ENCODE assay signal across 9 cellular contexts in genomic region chr3:48564022-48564421, GRCh38. TPM values are rescaled to one million over a fixed set of nuclear protein-coding genes. Genes with fewer than 3 reads are reported as not detected.
DNase-seq lines count a peak whose midpoint lies in the region; TF ChIP-seq lines count a peak whose summit lies in the region.
"Had no signal": no experiment of that assay in that cellular context is flagged by ENCODE, and none has a peak within 500 bp of the region (broad histone marks: within the 10 kb centered on the region; RNA-seq: fewer than 3 reads in every experiment).

No MANE protein-coding gene starts in this region.

- TF ChIP-seq CTCF in fibroblast of pulmonary artery (IDR thresholded peaks at IDR 0.05; ENCODE audit: low read length, missing control alignments), result no peak
- TF ChIP-seq CTCF in vagina (IDR thresholded peaks at IDR 0.05), result no peak

- H3K4me1 ChIP-seq in Karpas-422 (ENCODE audit: low read length) (peaks cover 22% of the 10 kb centered on the region), vagina (peaks cover 26% of the 10 kb centered on the region)

- H3K27ac ChIP-seq in Karpas-422 (ENCODE audit: low read length) (no peak overlapping the region), vagina (no peak overlapping the region)
- H3K27ac ChIP-seq: 22Rv1 had no signal

- no peaks in the 10 kb centered on the region for H3K9me2 ChIP-seq in Karpas-422 (replicated peaks; ENCODE audit: insufficient read depth, low read length)

- H3K36me3 ChIP-seq in Karpas-422 (ENCODE audit: insufficient read depth, low read length) (no peaks in the 10 kb centered on the region), vagina (no peaks in the 10 kb centered on the region)

- no peak for TF ChIP-seq POLR2A in vagina (IDR thresholded peaks at IDR 0.05)

- H4K20me1 ChIP-seq in Karpas-422 (ENCODE audit: insufficient read depth, low read depth, low read length), result no peaks in the 10 kb centered on the region

- H3K27me3 ChIP-seq in Karpas-422 (ENCODE audit: low read length) (no peaks in the 10 kb centered on the region), vagina (no peaks in the 10 kb centered on the region)

- H3K9me3 ChIP-seq in Karpas-422 (ENCODE audit: low read length), result no peaks in the 10 kb centered on the region
- H3K9me3 ChIP-seq in vagina, result no peaks in the 10 kb centered on the region

- intact Hi-C loops in vagina (cut with DNase I), result loop anchor here (2.0 kb wide), 1 partner anchor 37 kb away; no protein-coding TSS in a partner anchor

- no peak overlapping the region for H3K9ac ChIP-seq in Karpas-422 (ENCODE audit: low read length)

- peak; percentile 73 for DNase-seq in NK-92 treated with Interleukin-12 subunit alpha and Interleukin-12 subunit beta, amount 100 ng/mL, for 24 hours (lab: John Stamatoyannopoulos, UW)
- DNase-seq in NK-92 (lab: John Stamatoyannopoulos, UW; ENCODE audit: unreplicated experiment) (no peak), SW480 (ENCODE audit: low spot score) (peak; percentile 93), fibroblast of pulmonary artery (ENCODE audit: low read depth) (peak; percentile 52), NCI-H82 (lab: John Stamatoyannopoulos, UW) (no peak), Karpas-422 (no peak), vagina (ENCODE audit: extremely low spot score in 2 of 2) (no peak)
- DNase-seq in stimulated activated CD8-positive, alpha-beta memory T cell treated with anti-CD3 and anti-CD28 coated beads, Interleukin-12 subunit alpha, Interleukin-12 subunit beta, amount 100 ng/mL, for 4 hours (ENCODE audit: low read depth), result peak; percentile 35

- H3K4me2 ChIP-seq in Karpas-422 (ENCODE audit: low read depth, low read length, poor library complexity, severe bottlenecking), result no peak overlapping the region

- no peaks in the 10 kb centered on the region for H3K79me2 ChIP-seq in Karpas-422 (ENCODE audit: low read length)

- no peak overlapping the region for H3K4me3 ChIP-seq in fibroblast of pulmonary artery (replicated peaks; ENCODE audit: low read depth, low read length)
- no peak overlapping the region for H3K4me3 ChIP-seq in Karpas-422 (ENCODE audit: low read length)
- H3K4me3 ChIP-seq in vagina, result no peak overlapping the region

- H2AFZ ChIP-seq in Karpas-422 (ENCODE audit: low read length), result no peak overlapping the region

RNA-seq across cellular contexts. Expression of gene UCN2, which starts 0.4 kb away (rescaled TPM):
- not detected in 2 replicates for total RNA-seq in Karpas-422 (2014; rRNA removed; shearing (Covaris generic); ENCODE audit: low replicate concordance)
- 5.2 TPM for total RNA-seq in vagina

RNA-seq across cellular contexts. Expression of gene PFKFB4, which starts 7.4 kb away (rescaled TPM):
- total RNA-seq in Karpas-422 (2014; rRNA removed; shearing (Covaris generic); ENCODE audit: low replicate concordance), result 55.2 and 89.6 TPM in 2 replicates
- total RNA-seq in vagina, result 7.4 TPM

RNA-seq across cellular contexts. Expression of gene COL7A1, which starts 31.1 kb away (rescaled TPM):
- total RNA-seq in Karpas-422 (2014; rRNA removed; shearing (Covaris generic); ENCODE audit: low replicate concordance), result 0.78 and 13.0 TPM in 2 replicates
- 148 TPM for total RNA-seq in vagina

RNA-seq across cellular contexts. Expression of gene UQCRC1, which starts 45.4 kb away (rescaled TPM):
- 80.3 and 165 TPM in 2 replicates for total RNA-seq in Karpas-422 (2014; rRNA removed; shearing (Covaris generic); ENCODE audit: low replicate concordance)
- total RNA-seq in vagina, result 190 TPM

RNA-seq across cellular contexts. Expression of gene TMEM89, which starts 57.5 kb away (rescaled TPM):
- not detected in 2 replicates for total RNA-seq in Karpas-422 (2014; rRNA removed; shearing (Covaris generic); ENCODE audit: low replicate concordance)
- total RNA-seq in vagina, result not detected

Comparison
In these comparisons a context has a peak if more than half of its experiments do, and no peak if none do; other contexts are left out.
1. DNase-seq: peak in NK-92 treated with Interleukin-12 subunit alpha and Interleukin-12 subunit beta, amount 100 ng/mL, for 24 hours (single experiment), SW480 (single experiment), fibroblast of pulmonary artery (single experiment) and stimulated activated CD8-positive, alpha-beta memory T cell treated with anti-CD3 and anti-CD28 coated beads, Interleukin-12 subunit alpha, Interleukin-12 subunit beta, amount 100 ng/mL, for 4 hours (single experiment); none in NK-92 (single experiment), NCI-H82 (single experiment), Karpas-422 (single experiment) and vagina (0 of 2).
2. RNA of gene COL7A1, which starts 31.1 kb away (total RNA-seq): 148 TPM in vagina (single experiment); 0.78 to 13.0 TPM in Karpas-422; every median in the first group is over 10 times any median in the second.